1 cellular context compared by ENCODE assay signal in genomic region chr10:130181858-130182257, GRCh38.
TF ChIP-seq lines count a peak whose summit lies in the region.

No MANE protein-coding gene starts in this region.

TF ChIP-seq in IMR-90, 13 proteins besides CTCF, POLR2A, EP300 and RAD21 (continued from another document):
- no peak for TF ChIP-seq RCOR1 (IDR thresholded peaks at IDR 0.05; ENCODE audit: insufficient replicate concordance, low read length)
